8 cellular contexts compared by ENCODE assay signal in genomic region chr1:45359882-45360513, GRCh38. TPM values are rescaled to one million over a fixed set of nuclear protein-coding genes. Genes with fewer than 3 reads are reported as not detected.
A peak's percentile ranks its signal among the peaks of the same experiment; 100 is the strongest.
DNase-seq lines count a peak whose midpoint lies in the region; ATAC-seq and TF ChIP-seq lines count a peak whose summit lies in the region.

No MANE protein-coding gene starts in this region.

- H3K27me3 Mint-ChIP-seq in stimulated activated memory B cell treated with anti-CD40 and anti-IgM and Interleukin-4, amounts not matched to agents 10 μg/mL and 1 μg/mL and 100 μg/mL, for 72 hours: no peaks in the 10 kb centered on the region

- ATAC-seq in stimulated activated memory B cell treated with anti-CD40 and anti-IgM and Interleukin-4, amounts not matched to agents 10 μg/mL and 1 μg/mL and 100 μg/mL, for 72 hours: no peak
- no peak for ATAC-seq in HG03439 (IDR thresholded peaks at IDR 0.05; ENCODE audit: unreplicated experiment)

- no peaks in the 10 kb centered on the region for H3K9me3 Mint-ChIP-seq in stimulated activated memory B cell treated with anti-CD40 and anti-IgM and Interleukin-4, amounts not matched to agents 10 μg/mL and 1 μg/mL and 100 μg/mL, for 72 hours

- peak overlapping the region; percentile 40 for H3K27ac Mint-ChIP-seq in stimulated activated memory B cell treated with anti-CD40 and anti-IgM and Interleukin-4, amounts not matched to agents 10 μg/mL and 1 μg/mL and 100 μg/mL, for 72 hours

- no peak overlapping the region for H3K4me3 Mint-ChIP-seq in stimulated activated memory B cell treated with anti-CD40 and anti-IgM and Interleukin-4, amounts not matched to agents 10 μg/mL and 1 μg/mL and 100 μg/mL, for 72 hours

- H3K27ac ChIP-seq in dorsolateral prefrontal cortex: peak overlapping the region in 58 of 59 donors; percentile 12 to 90 (median 78)

- DNase-seq in NCI-H524 (lab: John Stamatoyannopoulos, UW): peak; percentile 9 to 47
- DNase-seq in NCI-H524 treated with DMSO at 0.1 percent for 48 hours (lab: John Stamatoyannopoulos, UW): no peak
- DNase-seq in NCI-H1694 treated with DMSO at 0.1 percent for 48 hours (lab: John Stamatoyannopoulos, UW): peak; percentile 37
- peak in 9 of 10 donors; percentile 47 to 84 (median 60) for DNase-seq in dorsolateral prefrontal cortex
- peak; percentile 92 for DNase-seq in medulla oblongata (ENCODE audit: extremely low spot score)

- no peaks in the 10 kb centered on the region for H3K27me3 ChIP-seq in dorsolateral prefrontal cortex

- intact Hi-C loops in dorsolateral prefrontal cortex (cut with DNase I): loop anchor here (1.0 to 10.0 kb wide), 4 partner anchors 133 to 525 kb away; no protein-coding TSS in a partner anchor

- H3K36me3 Mint-ChIP-seq in stimulated activated memory B cell treated with anti-CD40 and anti-IgM and Interleukin-4, amounts not matched to agents 10 μg/mL and 1 μg/mL and 100 μg/mL, for 72 hours: peaks cover 5% of the 10 kb centered on the region

- peaks cover 20% of the 10 kb centered on the region for H3K4me1 Mint-ChIP-seq in stimulated activated memory B cell treated with anti-CD40 and anti-IgM and Interleukin-4, amounts not matched to agents 10 μg/mL and 1 μg/mL and 100 μg/mL, for 72 hours

- TF ChIP-seq CTCF in WI38 (IDR thresholded peaks at IDR 0.05; ENCODE audit: low read depth, low read length) (peak; percentile 49), dorsolateral prefrontal cortex (IDR thresholded peaks at IDR 0.05 in 54 of 56, conservative IDR thresholded peaks at IDR 0.05 in 2 of 56; ENCODE audit: low read depth in 1 of 56, partially characterized antibody in 56 of 56) (peak; percentile 61 to 92 (median 86))

- no peak overlapping the region for H3K4me3 ChIP-seq in WI38 (ENCODE audit: low read depth, low read length)
- H3K4me3 ChIP-seq in dorsolateral prefrontal cortex: peak overlapping the region in 25 of 59 donors; percentile 1 to 48 (median 13)

RNA-seq across cellular contexts. Expression of gene MUTYH, which starts 19.8 kb away (rescaled TPM):
- 10 to 100 TPM; 18.4 to 56.7 (median 33.5) TPM for total RNA-seq in dorsolateral prefrontal cortex

RNA-seq across cellular contexts. Expression of gene TOE1, which starts 20.0 kb away (rescaled TPM):
- total RNA-seq in dorsolateral prefrontal cortex: 10 to 100 TPM in 8 of 120 experiments, 1 to 10 TPM in 112; 3.3 to 10.9 (median 7.1) TPM

RNA-seq across cellular contexts. Expression of gene HPDL, which starts 33.3 kb away (rescaled TPM):
- total RNA-seq in dorsolateral prefrontal cortex: 1 to 10 TPM in 60 of 120 experiments, under 1 TPM in 47, not detected in 13; 0.32 to 2.9 (median 1.1) TPM
